ENCODE assay signal across 28 cellular contexts in the genomic region with DNA sequence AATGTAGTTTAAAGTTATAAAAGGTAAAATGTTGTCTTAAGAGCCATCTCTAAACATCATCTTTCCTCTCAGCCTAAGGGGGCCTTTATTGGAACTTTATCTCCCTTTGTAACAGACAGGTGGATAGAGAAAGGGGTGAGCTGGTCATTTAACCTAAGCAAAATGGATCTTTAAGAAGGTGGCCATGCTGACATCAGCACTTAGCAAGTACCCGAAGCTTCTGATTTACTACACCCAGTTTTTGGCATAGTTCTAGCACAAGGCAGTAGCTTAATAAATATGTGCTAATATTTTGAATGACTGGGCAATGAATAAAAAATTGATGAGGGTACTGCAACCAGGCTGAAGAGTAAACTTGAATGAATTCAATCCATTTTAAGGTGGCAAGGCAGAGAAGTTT.
"Had no signal": no experiment of that assay in that cellular context is flagged by ENCODE, and none has a peak within 500 bp of the region (broad histone marks: within the 10 kb centered on the region; RNA-seq: fewer than 3 reads in every experiment).

No MANE protein-coding gene starts in this region.

- H3K27ac ChIP-seq: colonic mucosa, coronary artery, dorsolateral prefrontal cortex, epithelial cell of prostate, esophagus muscularis mucosa, esophagus squamous epithelium, foreskin keratinocyte, gastrocnemius medialis, gastroesophageal sphincter, heart left ventricle, heart right ventricle had no signal

- FAIRE-seq: colon, endometrium, endothelial cell of umbilical vein, frontal cortex had no signal

- ATAC-seq: effector memory CD8-positive, alpha-beta T cell; esophagus mucosa; foreskin keratinocyte; gastrocnemius medialis; gastroesophageal sphincter; heart left ventricle; heart right ventricle had no signal

- H3K9me3 ChIP-seq: colonic mucosa, esophagus muscularis mucosa, esophagus squamous epithelium, gastrocnemius medialis, gastroesophageal sphincter, heart left ventricle, heart right ventricle had no signal

- H3K27me3 ChIP-seq: colonic mucosa, dorsolateral prefrontal cortex, esophagus muscularis mucosa, esophagus squamous epithelium, foreskin keratinocyte, gastrocnemius medialis, gastroesophageal sphincter, heart left ventricle, heart right ventricle had no signal

- H3K4me1 ChIP-seq: colonic mucosa, esophagus muscularis mucosa, esophagus squamous epithelium, foreskin keratinocyte, gastrocnemius medialis, gastroesophageal sphincter, heart left ventricle, heart right ventricle had no signal

- H3K36me3 ChIP-seq: colonic mucosa, esophagus muscularis mucosa, esophagus squamous epithelium, gastrocnemius medialis, gastroesophageal sphincter, heart left ventricle, heart right ventricle had no signal

- H3K4me3 ChIP-seq: colonic mucosa, coronary artery, dorsolateral prefrontal cortex, esophagus muscularis mucosa, esophagus squamous epithelium, gastrocnemius medialis, gastroesophageal sphincter, heart left ventricle, heart right ventricle had no signal

- DNase-seq: colonic mucosa; cortex of kidney; dermis blood vessel endothelial cell; dorsolateral prefrontal cortex; effector CD4-positive, alpha-beta T cell; effector CD8-positive, alpha-beta T cell; effector memory CD4-positive, alpha-beta T cell; effector memory CD8-positive, alpha-beta T cell; endodermal cell; erythroblast; esophagus squamous epithelium; foreskin fibroblast; foreskin keratinocyte; foreskin melanocyte; gastrocnemius medialis; glutamatergic neuron; head of caudate nucleus; heart left ventricle; heart right ventricle had no signal
